In genomic region chr5:10699281-10699874, GRCh38 we compare ENCODE assay signal across 8 cellular contexts.
DNase-seq lines count a peak whose midpoint lies in the region; ATAC-seq, FAIRE-seq and TF ChIP-seq lines count a peak whose summit lies in the region.

No MANE protein-coding gene starts in this region.

- FAIRE-seq in GM12891 (lab: Jason Lieb, UNC) = no peak

- intact Hi-C loops in Right ventricle myocardium inferior (cut with DNase I) = loop anchor here (5.0 to 10.0 kb wide), 3 partner anchors 158 to 785 kb away; no protein-coding TSS in a partner anchor

- peak; percentile 37 for ATAC-seq in GM18858 (IDR thresholded peaks at IDR 0.05; ENCODE audit: unreplicated experiment)
- ATAC-seq in GM21737 (IDR thresholded peaks at IDR 0.05; ENCODE audit: unreplicated experiment) = peak; percentile 36
- peak; percentile 27 for ATAC-seq in HG03457 (IDR thresholded peaks at IDR 0.05; ENCODE audit: unreplicated experiment)
- ATAC-seq in Right ventricle myocardium inferior = no peak

- DNase-seq in glomerular visceral epithelial cell (ENCODE audit: extremely low spot score) (peak; percentile 89), GM12891 (ENCODE audit: insufficient read length, low spot score) (no peak), Right ventricle myocardium inferior (ENCODE audit: missing footprints) (no peak), coronary artery (ENCODE audit: low spot score) (no peak), mesenteric fat pad (ENCODE audit: low spot score) (no peak)

- no peak overlapping the region for H3K27ac ChIP-seq in coronary artery

- no peak; the same call in 1 of the 2 replicates for TF ChIP-seq POLR2A in GM12891 (IDR thresholded peaks at IDR 0.05; ENCODE audit: low read depth, low read length)

- TF ChIP-seq CTCF in coronary artery (IDR thresholded peaks at IDR 0.05) = no peak

- no peak overlapping the region for H3K4me3 ChIP-seq in coronary artery

TF ChIP-seq in GM12891, 5 proteins besides CTCF, POLR2A, EP300 and RAD21:
- no peak for TF ChIP-seq PAX5 (IDR thresholded peaks at IDR 0.05; ENCODE audit: insufficient read depth, low read length, severe bottlenecking)
- no peak for TF ChIP-seq TAF1 (IDR thresholded peaks at IDR 0.05; ENCODE audit: low read depth, low read length)
- no peak for TF ChIP-seq POU2F2 (IDR thresholded peaks at IDR 0.05; ENCODE audit: low read depth, low read length)
- no peak for TF ChIP-seq SPI1 (IDR thresholded peaks at IDR 0.05; ENCODE audit: low read depth, low read length)
- no peak for TF ChIP-seq POLR2AphosphoS5 (IDR thresholded peaks at IDR 0.05; ENCODE audit: low read depth, low read length)
TF ChIP-seq in GM12891: peak in this region for 0.
